14 cellular contexts compared by ENCODE assay signal in the genomic region with DNA sequence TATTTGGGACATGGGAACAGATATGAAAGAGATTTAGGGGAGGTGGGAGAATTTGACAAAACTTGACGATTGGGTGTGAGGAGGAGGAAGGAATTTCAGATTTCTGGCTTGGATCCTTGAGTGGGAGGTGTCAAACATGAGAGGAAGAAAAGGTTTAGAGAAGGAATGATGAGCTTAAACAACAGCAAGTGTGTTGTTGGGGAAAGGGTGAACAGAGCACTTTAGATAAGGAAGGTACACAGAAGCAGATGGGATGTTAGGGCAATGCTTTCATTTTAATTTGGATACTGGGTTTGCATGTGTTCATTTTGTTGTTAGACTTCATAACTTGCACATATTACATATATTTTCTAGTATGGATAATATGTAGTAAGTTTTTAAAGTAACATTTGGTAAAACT.
"Had no signal": no experiment of that assay in that cellular context is flagged by ENCODE, and none has a peak within 500 bp of the region (broad histone marks: within the 10 kb centered on the region; RNA-seq: fewer than 3 reads in every experiment).

No MANE protein-coding gene starts in this region.

- H3K9me3 ChIP-seq: ascending aorta, colonic mucosa, tibial artery had no signal

- H3K36me3 ChIP-seq: ascending aorta, colonic mucosa, tibial artery had no signal

- H2AFZ ChIP-seq: parathyroid adenoma had no signal

- H3K4me3 ChIP-seq: ascending aorta, colonic mucosa, tibial artery had no signal

- H3K9me3 Mint-ChIP-seq: activated naive CD8-positive, alpha-beta T cell treated with anti-CD3 and anti-CD28 coated beads, Interleukin-2, amount 50 U/mL, for 24 hours; neural crest cell had no signal

- H3K27ac Mint-ChIP-seq: activated naive CD8-positive, alpha-beta T cell treated with anti-CD3 and anti-CD28 coated beads, Interleukin-2, amount 50 U/mL, for 24 hours had no signal

- H3K27me3 Mint-ChIP-seq: activated naive CD8-positive, alpha-beta T cell treated with anti-CD3 and anti-CD28 coated beads, Interleukin-2, amount 50 U/mL, for 24 hours had no signal

- H3K4me3 Mint-ChIP-seq: activated naive CD8-positive, alpha-beta T cell treated with anti-CD3 and anti-CD28 coated beads, Interleukin-2, amount 50 U/mL, for 24 hours; neural crest cell had no signal

- H3K4me1 ChIP-seq: colonic mucosa had no signal

- DNase-seq: activated CD4-positive, alpha-beta T cell treated with anti-CD3 and anti-CD28 coated beads, Interleukin-2, amount 50 U/mL, for 1 hour; activated CD4-positive, CD25-positive, alpha-beta regulatory T cell; activated gamma-delta T cell; activated naive CD8-positive, alpha-beta T cell treated with anti-CD3 and anti-CD28 coated beads, Interleukin-2, amount 50 U/mL, for 24 hours; activated T-cell treated with anti-CD3 and anti-CD28 coated beads, Interleukin-2, amount 50 U/mL, for 1 hour; colonic mucosa; effector CD4-positive, alpha-beta T cell; kidney; mesendoderm; retina; tibial artery had no signal

- ATAC-seq: activated naive CD8-positive, alpha-beta T cell treated with anti-CD3 and anti-CD28 coated beads, Interleukin-2, amount 50 U/mL, for 24 hours had no signal

- H3K27me3 ChIP-seq: ascending aorta, colonic mucosa, tibial artery had no signal

- H3K27ac ChIP-seq: ascending aorta, colonic mucosa, parathyroid adenoma, tibial artery had no signal

- H3K9ac ChIP-seq: parathyroid adenoma had no signal
